Comparison of ENCODE assay signal across 8 cellular contexts in the genomic region with DNA sequence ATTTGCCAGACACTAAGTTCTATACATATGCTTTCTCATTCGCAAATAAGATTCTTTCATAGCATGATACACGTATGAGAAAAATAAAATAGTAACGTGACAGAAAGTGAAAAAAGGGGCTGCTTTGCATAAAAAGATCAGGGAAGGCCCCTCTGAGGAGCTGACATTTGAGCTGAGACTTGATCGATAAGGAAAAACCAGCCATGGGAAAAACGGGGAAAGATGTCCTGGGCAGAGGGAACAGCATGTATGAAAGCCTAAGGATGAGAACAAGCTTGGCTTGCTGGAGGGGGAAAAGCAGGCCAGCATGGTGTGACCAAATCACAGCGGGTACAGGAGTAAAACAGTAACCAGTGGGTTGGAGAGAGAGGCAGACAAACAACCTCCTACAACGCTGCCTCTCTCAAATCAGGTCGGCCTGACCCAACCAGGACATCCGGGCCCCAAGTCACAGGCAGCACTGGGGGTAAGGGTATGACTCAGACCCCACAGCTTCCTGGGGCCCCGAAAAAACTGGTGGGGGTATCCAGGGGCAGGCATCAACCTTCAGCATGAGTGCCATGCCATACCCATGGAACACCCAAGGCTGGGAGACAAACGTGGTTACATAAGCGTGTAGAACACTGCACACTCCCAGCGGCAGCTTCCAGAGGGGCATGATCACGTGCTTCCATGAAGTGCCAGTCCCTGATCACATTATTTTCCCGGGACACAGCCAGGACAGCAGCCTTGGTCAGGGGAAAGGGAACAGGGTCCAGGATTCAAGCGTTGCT. TPM values are rescaled to one million over a fixed set of nuclear protein-coding genes. Genes with fewer than 3 reads are reported as not detected.
A peak's percentile ranks its signal among the peaks of the same experiment; 100 is the strongest.
DNase-seq lines count a peak whose midpoint lies in the region; ATAC-seq and TF ChIP-seq lines count a peak whose summit lies in the region.

No MANE protein-coding gene starts in this region.

- H3K4me1 Mint-ChIP-seq in activated B cell treated with CpG ODN at 0.5 μM for 24 hours, result peaks cover 89% of the 10 kb centered on the region
- peaks cover 76% of the 10 kb centered on the region for H3K4me1 Mint-ChIP-seq in dendritic cell treated with granulocyte-macrophage colony-stimulating factor and Interleukin-4, amounts not matched to agents 40 ng/mL and 50 ng/mL, for 4 days (ENCODE audit: low read depth)

- peak overlapping the region; percentile 93 for H3K4me3 Mint-ChIP-seq in activated B cell treated with CpG ODN at 0.5 μM for 24 hours
- H3K4me3 Mint-ChIP-seq in dendritic cell treated with granulocyte-macrophage colony-stimulating factor and Interleukin-4, amounts not matched to agents 40 ng/mL and 50 ng/mL, for 4 days, result peak overlapping the region; percentile 37

- CTCF ChIA-PET in activated B cell treated with CpG ODN at 0.5 μM for 24 hours (lab: Charles Lee), result interaction anchor here (0.7 to 2.7 kb wide), 7 partner anchors 9 to 47 kb away, joined by 3 to 18 read pairs (median 5); no protein-coding TSS in a partner anchor

- H3K27me3 Mint-ChIP-seq in activated B cell treated with CpG ODN at 0.5 μM for 24 hours, result no peaks in the 10 kb centered on the region
- H3K27me3 Mint-ChIP-seq in dendritic cell treated with granulocyte-macrophage colony-stimulating factor and Interleukin-4, amounts not matched to agents 40 ng/mL and 50 ng/mL, for 4 days, result no peaks in the 10 kb centered on the region

- H3K36me3 Mint-ChIP-seq in activated B cell treated with CpG ODN at 0.5 μM for 24 hours (ENCODE audit: low read depth), result peaks cover 62% of the 10 kb centered on the region
- H3K36me3 Mint-ChIP-seq in dendritic cell treated with granulocyte-macrophage colony-stimulating factor and Interleukin-4, amounts not matched to agents 40 ng/mL and 50 ng/mL, for 4 days (ENCODE audit: low read depth), result peaks cover 63% of the 10 kb centered on the region

- TF ChIP-seq CTCF in activated B cell treated with CpG ODN at 0.5 μM for 24 hours (IDR thresholded peaks at IDR 0.05), result no peak

- no peaks in the 10 kb centered on the region for H3K9me3 Mint-ChIP-seq in activated B cell treated with CpG ODN at 0.5 μM for 24 hours
- no peaks in the 10 kb centered on the region for H3K9me3 Mint-ChIP-seq in dendritic cell treated with granulocyte-macrophage colony-stimulating factor and Interleukin-4, amounts not matched to agents 40 ng/mL and 50 ng/mL, for 4 days

- DNase-seq in activated B cell treated with CpG ODN at 0.5 μM for 24 hours (peak; percentile 58), NCI-H2227 treated with DMSO at 0.1 percent for 48 hours (lab: John Stamatoyannopoulos, UW) (no peak), AML-193 (lab: John Stamatoyannopoulos, UW) (no peak), sciatic nerve (ENCODE audit: low spot score) (no peak)
- DNase-seq in stimulated activated CD4-positive, alpha-beta T cell treated with anti-CD3 and anti-CD28 coated beads, Interleukin-1b, Interleukin-23, amount 100 ng/mL, for 4 hours (ENCODE audit: low read depth in 2 of 2), result peak; percentile 30 to 56

- ATAC-seq in GM18519 (IDR thresholded peaks at IDR 0.05; ENCODE audit: low FRiP score, unreplicated experiment), result peak; percentile 36
- ATAC-seq in HG02885 (IDR thresholded peaks at IDR 0.05; ENCODE audit: poor library complexity, unreplicated experiment), result peak; percentile 51
- peak; percentile 53 for ATAC-seq in activated B cell treated with CpG ODN at 0.5 μM for 24 hours (ENCODE audit: low read depth)
- ATAC-seq in sciatic nerve, result no peak

- intact Hi-C loops in activated B cell treated with CpG ODN at 0.5 μM for 24 hours (cut with micrococcal nuclease), result loop anchor here (1.0 kb wide), 4 partner anchors 9 to 46 kb away; no protein-coding TSS in a partner anchor
- intact Hi-C loops in dendritic cell treated with granulocyte-macrophage colony-stimulating factor and Interleukin-4, amounts not matched to agents 40 ng/mL and 50 ng/mL, for 4 days (cut with micrococcal nuclease), result no loop called here
- intact Hi-C loops in sciatic nerve (cut with DNase I), result no loop called here

- POLR2A ChIA-PET in activated B cell treated with CpG ODN at 0.5 μM for 24 hours (lab: Charles Lee), result interaction anchor here (0.7 to 11.0 kb wide), 27 partner anchors 9 to 667 kb away, joined by 3 to 242 read pairs (median 8); partner anchors contain the start of genes ANXA6, CCDC69, CD74 and GM2A

- peak overlapping the region; percentile 94 for H3K27ac Mint-ChIP-seq in activated B cell treated with CpG ODN at 0.5 μM for 24 hours
- peak overlapping the region; percentile 55 for H3K27ac Mint-ChIP-seq in dendritic cell treated with granulocyte-macrophage colony-stimulating factor and Interleukin-4, amounts not matched to agents 40 ng/mL and 50 ng/mL, for 4 days

RNA-seq across cellular contexts. Expression of gene TNIP1, which starts 2.2 kb away (rescaled TPM):
- total RNA-seq in activated B cell treated with CpG ODN at 0.5 μM for 24 hours, result 506 and 512 TPM in 2 replicates
- total RNA-seq in sciatic nerve, result 80.2 TPM

RNA-seq across cellular contexts. Expression of gene GPX3, which starts 58.3 kb away (rescaled TPM):
- total RNA-seq in activated B cell treated with CpG ODN at 0.5 μM for 24 hours (0.18 and 0.76 TPM in 2 replicates), sciatic nerve (1,443 TPM)

Comparison
In these comparisons a context has a peak if more than half of its experiments do, and no peak if none do; other contexts are left out.
1. DNase-seq: peak in activated B cell treated with CpG ODN at 0.5 μM for 24 hours (single experiment) and stimulated activated CD4-positive, alpha-beta T cell treated with anti-CD3 and anti-CD28 coated beads, Interleukin-1b, Interleukin-23, amount 100 ng/mL, for 4 hours (2 of 2); none in NCI-H2227 treated with DMSO at 0.1 percent for 48 hours (single experiment), AML-193 (0 of 2) and sciatic nerve (single experiment).
2. RNA of gene GPX3, which starts 58.3 kb away (total RNA-seq): 1,443 TPM in sciatic nerve (single experiment); 0.18 to 0.76 TPM in activated B cell treated with CpG ODN at 0.5 μM for 24 hours; every median in the first group is over 100 times any median in the second.